ENCODE assay signal across 10 cellular contexts in genomic region chr17:72715906-72716572, GRCh38.
DNase-seq lines count a peak whose midpoint lies in the region; ATAC-seq and TF ChIP-seq lines count a peak whose summit lies in the region.
"Had no signal": no experiment of that assay in that cellular context is flagged by ENCODE, and none has a peak within 500 bp of the region (broad histone marks: within the 10 kb centered on the region; RNA-seq: fewer than 3 reads in every experiment).

No MANE protein-coding gene starts in this region.

- no peak for TF ChIP-seq CTCF in body of pancreas (IDR thresholded peaks at IDR 0.05)
- no peak for TF ChIP-seq CTCF in vagina (IDR thresholded peaks at IDR 0.05)

- 65 to 85% methylated on average over 23 of the region's 23 CpGs for WGBS in body of pancreas, 2 donors

- H3K27me3 ChIP-seq in body of pancreas = no peaks in the 10 kb centered on the region
- no peaks in the 10 kb centered on the region for H3K27me3 ChIP-seq in vagina

- ATAC-seq in Right ventricle myocardium superior (ENCODE audit: poor library complexity) = peak; percentile 41
- ATAC-seq in body of pancreas = peak; percentile 89
- ATAC-seq in HG02623 (IDR thresholded peaks at IDR 0.05; ENCODE audit: unreplicated experiment) = no peak
- ATAC-seq in GM21717 (IDR thresholded peaks at IDR 0.05; ENCODE audit: unreplicated experiment) = no peak

- H3K36me3 ChIP-seq in body of pancreas (replicated peaks in 1 of 2; ENCODE audit: insufficient read depth in 1 of 2, low read depth in 2 of 2) (no peaks in the 10 kb centered on the region), vagina (no peaks in the 10 kb centered on the region)

- intact Hi-C loops in Right ventricle myocardium superior (cut with DNase I) (no loop called here), cardiac septum (cut with DNase I) (no loop called here), body of pancreas (cut with DNase I) (no loop called here), vagina (cut with DNase I) (no loop called here)

- H3K9me3 ChIP-seq in body of pancreas (no peaks in the 10 kb centered on the region), vagina (no peaks in the 10 kb centered on the region)

- peak in 1 of 3 donors; percentile 32 for TF ChIP-seq POLR2A in body of pancreas (IDR thresholded peaks at IDR 0.05)
- TF ChIP-seq POLR2A in vagina (IDR thresholded peaks at IDR 0.05) = no peak

- H3K4me1 ChIP-seq in body of pancreas (no peaks in the 10 kb centered on the region), vagina (peaks cover 11% of the 10 kb centered on the region)

- DNase-seq in Right ventricle myocardium superior = no peak
- DNase-seq in cardiac septum (ENCODE audit: low spot score) = no peak
- DNase-seq in body of pancreas = peak; percentile 14 to 55 (median 40)
- peak; percentile 96 for DNase-seq in islet precursor cell
- DNase-seq in vagina (ENCODE audit: extremely low spot score in 2 of 2) = no peak
- no peak for DNase-seq in NCI-H1930 (lab: John Stamatoyannopoulos, UW)
- DNase-seq: AML-193, NCI-H1436 had no signal

- H3K4me3 ChIP-seq in body of pancreas (no peak overlapping the region), vagina (no peak overlapping the region)

- H3K27ac ChIP-seq in body of pancreas (peak overlapping the region; percentile 26 to 77 (median 74)), vagina (peak overlapping the region; percentile 30)

Comparison
In these comparisons a context has a peak if more than half of its experiments do, and no peak if none do; other contexts are left out.
1. ATAC-seq: peak in Right ventricle myocardium superior (single experiment) and body of pancreas (single experiment); none in HG02623 (single experiment) and GM21717 (single experiment).
2. DNase-seq: peak in body of pancreas (4 of 4) and islet precursor cell (single experiment); none in Right ventricle myocardium superior (single experiment), cardiac septum (single experiment), vagina (0 of 2) and NCI-H1930 (0 of 2).